1 cellular context compared by ENCODE assay signal in the genomic region with DNA sequence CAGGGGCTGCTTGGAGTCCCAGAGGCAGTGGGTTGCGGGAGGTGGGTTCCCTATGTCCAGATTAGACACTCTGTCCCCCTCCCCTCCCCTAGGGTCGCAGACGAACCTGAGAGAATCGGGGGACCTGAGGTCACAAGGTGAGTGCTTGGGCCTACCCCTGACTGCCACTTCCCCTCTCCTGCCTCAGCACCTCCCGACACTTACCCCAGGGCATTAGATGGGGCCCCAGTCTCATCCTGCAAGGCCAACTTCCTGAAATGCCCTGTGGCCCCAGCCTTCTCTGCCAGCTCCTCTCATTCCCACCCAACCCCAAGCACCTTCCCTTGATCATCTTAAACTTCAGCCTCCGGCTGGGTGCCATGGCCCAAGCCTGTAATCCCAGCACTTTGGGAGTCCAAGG.
TF ChIP-seq lines count a peak whose summit lies in the region.

No MANE protein-coding gene starts in this region.

TF ChIP-seq in K562, 482 proteins besides CTCF, POLR2A, EP300 and RAD21:
- TF ChIP-seq E2F3 (CRISPR knock-in tag; IDR thresholded peaks at IDR 0.05) (no peak), SAFB2 (IDR thresholded peaks at IDR 0.05; ENCODE audit: borderline replicate concordance, low read depth, low read length, severe bottlenecking) (no peak), MBD2 (IDR thresholded peaks at IDR 0.05; ENCODE audit: borderline replicate concordance, low read depth) (no peak), MEF2A (IDR thresholded peaks at IDR 0.05; ENCODE audit: control insufficient read depth, low read depth, low read length) (no peak), ZNF239 (CRISPR knock-in tag; IDR thresholded peaks at IDR 0.05) (no peak), HIVEP1 (CRISPR knock-in tag; IDR thresholded peaks at IDR 0.05) (no peak), ZNF785 (CRISPR knock-in tag; IDR thresholded peaks at IDR 0.05) (no peak), ZNF444 (CRISPR knock-in tag; IDR thresholded peaks at IDR 0.05) (no peak), RUNX1 (IDR thresholded peaks at IDR 0.05; ENCODE audit: low read depth) (no peak), ZNF224 (CRISPR knock-in tag; IDR thresholded peaks at IDR 0.05) (no peak), HDAC3 (IDR thresholded peaks at IDR 0.05; ENCODE audit: borderline replicate concordance, partially characterized antibody) (no peak), ZC3H8 (IDR thresholded peaks at IDR 0.05) (no peak), HMG20A (CRISPR knock-in tag; conservative IDR thresholded peaks at IDR 0.05) (no peak)
- TF ChIP-seq, protein P1, sequence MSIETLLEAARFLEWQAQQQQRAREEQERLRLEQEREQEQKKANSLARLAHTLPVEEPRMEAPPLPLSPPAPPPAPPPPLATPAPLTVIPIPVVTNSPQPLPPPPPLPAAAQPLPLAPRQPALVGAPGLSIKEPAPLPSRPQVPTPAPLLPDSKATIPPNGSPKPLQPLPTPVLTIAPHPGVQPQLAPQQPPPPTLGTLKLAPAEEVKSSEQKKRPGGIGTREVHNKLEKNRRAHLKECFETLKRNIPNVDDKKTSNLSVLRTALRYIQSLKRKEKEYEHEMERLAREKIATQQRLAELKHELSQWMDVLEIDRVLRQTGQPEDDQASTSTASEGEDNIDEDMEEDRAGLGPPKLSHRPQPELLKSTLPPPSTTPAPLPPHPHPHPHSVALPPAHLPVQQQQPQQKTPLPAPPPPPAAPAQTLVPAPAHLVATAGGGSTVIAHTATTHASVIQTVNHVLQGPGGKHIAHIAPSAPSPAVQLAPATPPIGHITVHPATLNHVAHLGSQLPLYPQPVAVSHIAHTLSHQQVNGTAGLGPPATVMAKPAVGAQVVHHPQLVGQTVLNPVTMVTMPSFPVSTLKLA (conservative IDR thresholded peaks at IDR 0.05) = no peak
- TF ChIP-seq, protein P2, sequence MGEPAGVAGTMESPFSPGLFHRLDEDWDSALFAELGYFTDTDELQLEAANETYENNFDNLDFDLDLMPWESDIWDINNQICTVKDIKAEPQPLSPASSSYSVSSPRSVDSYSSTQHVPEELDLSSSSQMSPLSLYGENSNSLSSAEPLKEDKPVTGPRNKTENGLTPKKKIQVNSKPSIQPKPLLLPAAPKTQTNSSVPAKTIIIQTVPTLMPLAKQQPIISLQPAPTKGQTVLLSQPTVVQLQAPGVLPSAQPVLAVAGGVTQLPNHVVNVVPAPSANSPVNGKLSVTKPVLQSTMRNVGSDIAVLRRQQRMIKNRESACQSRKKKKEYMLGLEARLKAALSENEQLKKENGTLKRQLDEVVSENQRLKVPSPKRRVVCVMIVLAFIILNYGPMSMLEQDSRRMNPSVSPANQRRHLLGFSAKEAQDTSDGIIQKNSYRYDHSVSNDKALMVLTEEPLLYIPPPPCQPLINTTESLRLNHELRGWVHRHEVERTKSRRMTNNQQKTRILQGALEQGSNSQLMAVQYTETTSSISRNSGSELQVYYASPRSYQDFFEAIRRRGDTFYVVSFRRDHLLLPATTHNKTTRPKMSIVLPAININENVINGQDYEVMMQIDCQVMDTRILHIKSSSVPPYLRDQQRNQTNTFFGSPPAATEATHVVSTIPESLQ (CRISPR knock-in tag; IDR thresholded peaks at IDR 0.05) = no peak
- TF ChIP-seq, protein P3, sequence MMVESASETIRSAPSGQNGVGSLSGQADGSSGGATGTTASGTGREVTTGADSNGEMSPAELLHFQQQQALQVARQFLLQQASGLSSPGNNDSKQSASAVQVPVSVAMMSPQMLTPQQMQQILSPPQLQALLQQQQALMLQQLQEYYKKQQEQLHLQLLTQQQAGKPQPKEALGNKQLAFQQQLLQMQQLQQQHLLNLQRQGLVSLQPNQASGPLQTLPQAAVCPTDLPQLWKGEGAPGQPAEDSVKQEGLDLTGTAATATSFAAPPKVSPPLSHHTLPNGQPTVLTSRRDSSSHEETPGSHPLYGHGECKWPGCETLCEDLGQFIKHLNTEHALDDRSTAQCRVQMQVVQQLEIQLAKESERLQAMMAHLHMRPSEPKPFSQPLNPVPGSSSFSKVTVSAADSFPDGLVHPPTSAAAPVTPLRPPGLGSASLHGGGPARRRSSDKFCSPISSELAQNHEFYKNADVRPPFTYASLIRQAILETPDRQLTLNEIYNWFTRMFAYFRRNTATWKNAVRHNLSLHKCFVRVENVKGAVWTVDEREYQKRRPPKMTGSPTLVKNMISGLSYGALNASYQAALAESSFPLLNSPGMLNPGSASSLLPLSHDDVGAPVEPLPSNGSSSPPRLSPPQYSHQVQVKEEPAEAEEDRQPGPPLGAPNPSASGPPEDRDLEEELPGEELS (CRISPR knock-in tag; IDR thresholded peaks at IDR 0.05; ENCODE audit: borderline replicate concordance) = no peak
- TF ChIP-seq, protein P4, sequence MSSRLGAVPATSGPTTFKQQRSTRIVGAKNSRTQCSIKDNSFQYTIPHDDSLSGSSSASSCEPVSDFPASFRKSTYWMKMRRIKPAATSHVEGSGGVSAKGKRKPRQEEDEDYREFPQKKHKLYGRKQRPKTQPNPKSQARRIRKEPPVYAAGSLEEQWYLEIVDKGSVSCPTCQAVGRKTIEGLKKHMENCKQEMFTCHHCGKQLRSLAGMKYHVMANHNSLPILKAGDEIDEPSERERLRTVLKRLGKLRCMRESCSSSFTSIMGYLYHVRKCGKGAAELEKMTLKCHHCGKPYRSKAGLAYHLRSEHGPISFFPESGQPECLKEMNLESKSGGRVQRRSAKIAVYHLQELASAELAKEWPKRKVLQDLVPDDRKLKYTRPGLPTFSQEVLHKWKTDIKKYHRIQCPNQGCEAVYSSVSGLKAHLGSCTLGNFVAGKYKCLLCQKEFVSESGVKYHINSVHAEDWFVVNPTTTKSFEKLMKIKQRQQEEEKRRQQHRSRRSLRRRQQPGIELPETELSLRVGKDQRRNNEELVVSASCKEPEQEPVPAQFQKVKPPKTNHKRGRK (tag; IDR thresholded peaks at IDR 0.05) = no peak
